20 cellular contexts compared by ENCODE assay signal in the genomic region with DNA sequence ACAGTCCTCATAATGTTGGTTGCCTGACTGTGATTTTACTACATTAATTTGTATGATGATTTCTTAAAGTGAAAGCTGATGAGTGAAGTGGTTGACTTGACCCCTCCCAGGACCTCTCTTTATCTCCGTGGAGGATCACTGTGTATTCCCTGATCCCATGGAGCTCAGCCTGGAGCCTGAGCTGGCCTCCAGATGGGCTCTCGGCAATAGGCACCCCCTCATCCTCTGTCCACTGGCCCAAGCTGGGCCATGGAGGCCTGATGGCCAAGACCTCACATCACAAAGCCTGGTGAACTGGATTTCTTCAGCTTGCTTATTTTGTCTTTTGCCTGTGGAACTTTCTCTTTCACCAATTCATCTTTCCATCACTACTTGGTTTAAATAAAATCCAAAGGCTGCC.
DNase-seq lines count a peak whose midpoint lies in the region; ATAC-seq and TF ChIP-seq lines count a peak whose summit lies in the region.
"Had no signal": no experiment of that assay in that cellular context is flagged by ENCODE, and none has a peak within 500 bp of the region (broad histone marks: within the 10 kb centered on the region; RNA-seq: fewer than 3 reads in every experiment).

No MANE protein-coding gene starts in this region.

- CTCF ChIA-PET in CD8-positive, alpha-beta T cell (lab: Charles Lee), result interaction anchor here (1.1 to 2.5 kb wide), 4 partner anchors 9 to 235 kb away, joined by 3 to 11 read pairs (median 4); no protein-coding TSS in a partner anchor

- no peak for DNase-seq in CD8-positive, alpha-beta T cell
- DNase-seq in cerebellum (ENCODE audit: low spot score) (peak; percentile 6), NCI-H2196 (lab: John Stamatoyannopoulos, UW; ENCODE audit: unreplicated experiment) (no peak), progenitor cell of endocrine pancreas (ENCODE audit: low spot score, unreplicated experiment) (no peak)
- DNase-seq: activated CD4-positive, alpha-beta T cell treated with anti-CD3 and anti-CD28 coated beads for 4 hours; activated CD8-positive, alpha-beta memory T cell treated with anti-CD3 and anti-CD28 coated beads, Interleukin-2, amount 50 U/mL, for 4 hours; anterior cingulate cortex; CD4-positive, alpha-beta T cell; HFFc6; NCI-H1417 treated with DMSO at 0.1 percent for 48 hours; NK-92 treated with Interleukin-12 subunit alpha and Interleukin-12 subunit beta, amount 100 ng/mL, for 24 hours; ovary; small intestine; stimulated activated CD4-positive, alpha-beta T cell treated with anti-CD3 and anti-CD28 coated beads, Interleukin-4, amount 100 ng/mL, for 4 hours had no signal

- H3K4me1 ChIP-seq in CD8-positive, alpha-beta T cell (ENCODE audit: insufficient read depth, low read length), result peaks cover 21% of the 10 kb centered on the region
- H3K4me1 ChIP-seq in stomach smooth muscle (ENCODE audit: control insufficient read depth, insufficient read depth, low read length), result peaks cover 18% of the 10 kb centered on the region

- no peaks in the 10 kb centered on the region for H3K9me3 Mint-ChIP-seq in CD8-positive, alpha-beta T cell
- no peaks in the 10 kb centered on the region for H3K9me3 Mint-ChIP-seq in progenitor cell of endocrine pancreas (ENCODE audit: low read depth)
- H3K9me3 Mint-ChIP-seq: CD4-positive, alpha-beta T cell; dendritic cell treated with granulocyte-macrophage colony-stimulating factor and Interleukin-4, amounts not matched to agents 40 ng/mL and 50 ng/mL, for 4 days; HFFc6 had no signal

- H3K36me3 ChIP-seq in CD8-positive, alpha-beta T cell (ENCODE audit: insufficient read depth, low read length), result no peaks in the 10 kb centered on the region
- peaks cover 0 to 3% of the 10 kb centered on the region in 2 donors for H3K36me3 ChIP-seq in stomach smooth muscle (ENCODE audit: control insufficient read depth in 2 of 2, insufficient read depth in 2 of 2, low read length in 2 of 2)
- H3K36me3 ChIP-seq: ovary, suprapubic skin had no signal

- POLR2A ChIA-PET in CD8-positive, alpha-beta T cell (lab: Charles Lee), result interaction anchor here (0.6 to 2.0 kb wide), 3 partner anchors 14 to 183 kb away, joined by 3 to 5 read pairs (median 4); no protein-coding TSS in a partner anchor

- H3K27me3 Mint-ChIP-seq in CD8-positive, alpha-beta T cell (ENCODE audit: low read depth), result no peaks in the 10 kb centered on the region
- H3K27me3 Mint-ChIP-seq in progenitor cell of endocrine pancreas, result no peaks in the 10 kb centered on the region
- H3K27me3 Mint-ChIP-seq: CD4-positive, alpha-beta T cell; dendritic cell treated with granulocyte-macrophage colony-stimulating factor and Interleukin-4, amounts not matched to agents 40 ng/mL and 50 ng/mL, for 4 days had no signal

- TF ChIP-seq CTCF in CD8-positive, alpha-beta T cell (IDR thresholded peaks at IDR 0.05), result no peak
- TF ChIP-seq CTCF in progenitor cell of endocrine pancreas (IDR thresholded peaks at IDR 0.05; ENCODE audit: unreplicated experiment), result no peak

- no peak overlapping the region for H3K9ac ChIP-seq in stomach smooth muscle (ENCODE audit: low read length in 2 of 2)

- H3K27ac Mint-ChIP-seq in CD8-positive, alpha-beta T cell, result peak overlapping the region; percentile 33
- H3K27ac Mint-ChIP-seq in progenitor cell of endocrine pancreas, result no peak overlapping the region
- H3K27ac Mint-ChIP-seq: dendritic cell treated with granulocyte-macrophage colony-stimulating factor and Interleukin-4, amounts not matched to agents 40 ng/mL and 50 ng/mL, for 4 days; HFFc6 had no signal

- H3K4me3 Mint-ChIP-seq in CD8-positive, alpha-beta T cell, result no peak overlapping the region
- no peak overlapping the region for H3K4me3 Mint-ChIP-seq in progenitor cell of endocrine pancreas (ENCODE audit: low read depth)
- H3K4me3 Mint-ChIP-seq: CD4-positive, alpha-beta T cell; dendritic cell treated with granulocyte-macrophage colony-stimulating factor and Interleukin-4, amounts not matched to agents 40 ng/mL and 50 ng/mL, for 4 days; HFFc6 had no signal

- H3K27ac ChIP-seq in CD8-positive, alpha-beta T cell (ENCODE audit: low read depth, low read length), result no peak overlapping the region
- peak overlapping the region; percentile 28 for H3K27ac ChIP-seq in layer of hippocampus (ENCODE audit: low read depth, low read length)
- H3K27ac ChIP-seq in stomach smooth muscle (ENCODE audit: low read length), result peak overlapping the region; percentile 31
- H3K27ac ChIP-seq: ovary, suprapubic skin had no signal

- no peaks in the 10 kb centered on the region for H3K27me3 ChIP-seq in CD8-positive, alpha-beta T cell (ENCODE audit: insufficient read depth, low read length)
- H3K27me3 ChIP-seq in layer of hippocampus (ENCODE audit: control insufficient read depth, insufficient read depth, low read length) (no peaks in the 10 kb centered on the region), stomach smooth muscle (ENCODE audit: control insufficient read depth in 1 of 2, insufficient read depth in 2 of 2, low read length in 2 of 2) (no peaks in the 10 kb centered on the region)
- H3K27me3 ChIP-seq: ovary, suprapubic skin had no signal

- ATAC-seq in CD8-positive, alpha-beta T cell, result no peak
- ATAC-seq in GM18520 (IDR thresholded peaks at IDR 0.05; ENCODE audit: unreplicated experiment), result no peak
- no peak for ATAC-seq in GM21576 (IDR thresholded peaks at IDR 0.05; ENCODE audit: unreplicated experiment)

- peaks cover 37% of the 10 kb centered on the region for H3K4me1 Mint-ChIP-seq in CD8-positive, alpha-beta T cell (ENCODE audit: low read depth)
- peaks cover 10% of the 10 kb centered on the region for H3K4me1 Mint-ChIP-seq in progenitor cell of endocrine pancreas (ENCODE audit: low read depth)

- H3K36me3 Mint-ChIP-seq in CD8-positive, alpha-beta T cell, result peaks cover 18% of the 10 kb centered on the region
- H3K36me3 Mint-ChIP-seq in progenitor cell of endocrine pancreas (ENCODE audit: insufficient read depth), result peaks cover 4% of the 10 kb centered on the region

- no peaks in the 10 kb centered on the region for H3K9me3 ChIP-seq in CD8-positive, alpha-beta T cell (ENCODE audit: low read length)
- no peaks in the 10 kb centered on the region for H3K9me3 ChIP-seq in stomach smooth muscle (ENCODE audit: control insufficient read depth in 2 of 2, low read length in 2 of 2)
- H3K9me3 ChIP-seq: ovary, suprapubic skin had no signal

- intact Hi-C loops in CD8-positive, alpha-beta T cell (cut with DNase I, micrococcal nuclease), result no loop called here

- H3K4me3 ChIP-seq in CD8-positive, alpha-beta T cell (ENCODE audit: low read depth, low read length), result no peak overlapping the region
- H3K4me3 ChIP-seq in stomach smooth muscle (ENCODE audit: low read length in 2 of 2), result no peak overlapping the region
- H3K4me3 ChIP-seq: ovary, suprapubic skin had no signal
